Comparison of ENCODE assay signal across 2 cellular contexts in the genomic region with DNA sequence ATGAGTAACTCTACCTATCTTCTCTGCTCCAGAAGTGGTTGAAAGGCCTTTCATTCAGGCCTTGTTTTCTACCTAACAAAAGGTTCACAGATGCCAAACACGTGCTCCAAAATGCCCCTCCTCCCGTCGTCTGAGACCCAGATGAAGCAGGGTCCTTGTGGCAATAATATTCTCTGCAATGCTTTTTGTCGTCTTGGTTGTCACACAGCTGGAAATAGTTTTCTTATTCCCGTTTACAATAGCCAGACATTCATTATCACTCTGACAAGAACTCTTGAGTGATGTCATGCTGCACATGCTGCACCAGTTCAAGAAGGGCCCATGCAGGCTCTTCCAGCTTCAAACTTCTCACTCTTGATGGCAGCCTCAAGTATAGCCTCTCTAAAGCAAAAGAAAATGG.
TF ChIP-seq lines count a peak whose summit lies in the region.

No MANE protein-coding gene starts in this region.

TF ChIP-seq in IMR-90, 13 proteins besides CTCF, POLR2A, EP300 and RAD21:
- no peak for TF ChIP-seq FOS (IDR thresholded peaks at IDR 0.05; ENCODE audit: low read depth, low read length)
- no peak for TF ChIP-seq ELK1 (IDR thresholded peaks at IDR 0.05; ENCODE audit: borderline replicate concordance, low read depth, low read length)
- no peak for TF ChIP-seq SMC3 (IDR thresholded peaks at IDR 0.05; ENCODE audit: low read depth, low read length)
- no peak for TF ChIP-seq NFE2L2 (IDR thresholded peaks at IDR 0.05; ENCODE audit: low read depth, low read length)
- no peak for TF ChIP-seq MXI1 (IDR thresholded peaks at IDR 0.05; ENCODE audit: borderline replicate concordance, low read depth, low read length)
- TF ChIP-seq, protein P1, sequence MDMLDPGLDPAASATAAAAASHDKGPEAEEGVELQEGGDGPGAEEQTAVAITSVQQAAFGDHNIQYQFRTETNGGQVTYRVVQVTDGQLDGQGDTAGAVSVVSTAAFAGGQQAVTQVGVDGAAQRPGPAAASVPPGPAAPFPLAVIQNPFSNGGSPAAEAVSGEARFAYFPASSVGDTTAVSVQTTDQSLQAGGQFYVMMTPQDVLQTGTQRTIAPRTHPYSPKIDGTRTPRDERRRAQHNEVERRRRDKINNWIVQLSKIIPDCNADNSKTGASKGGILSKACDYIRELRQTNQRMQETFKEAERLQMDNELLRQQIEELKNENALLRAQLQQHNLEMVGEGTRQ (IDR thresholded peaks at IDR 0.05; ENCODE audit: low read depth, low read length) = no peak
- no peak for TF ChIP-seq CHD1 (IDR thresholded peaks at IDR 0.05; ENCODE audit: low read depth, low read length)
- no peak for TF ChIP-seq BHLHE40 (IDR thresholded peaks at IDR 0.05; ENCODE audit: low read depth, low read length)
- no peak for TF ChIP-seq MAZ (IDR thresholded peaks at IDR 0.05; ENCODE audit: borderline replicate concordance, low read depth, low read length)
- no peak for TF ChIP-seq MAFK (IDR thresholded peaks at IDR 0.05; ENCODE audit: low read depth, low read length)
- no peak for TF ChIP-seq CEBPB (IDR thresholded peaks at IDR 0.05; ENCODE audit: low read depth, low read length)
- TF ChIP-seq RCOR1 (IDR thresholded peaks at IDR 0.05; ENCODE audit: insufficient replicate concordance, low read length) = no peak
- TF ChIP-seq RFX5 (IDR thresholded peaks at IDR 0.05; ENCODE audit: low read depth, low read length) = no peak

TF ChIP-seq in SK-N-SH, 30 proteins besides CTCF, POLR2A, EP300 and RAD21:
- TF ChIP-seq SMC3 (IDR thresholded peaks at IDR 0.05; ENCODE audit: low read depth, low read length) = no peak
- TF ChIP-seq YY1 (IDR thresholded peaks at IDR 0.05; ENCODE audit: low read depth) = no peak
- peak; percentile 22; the same call in 1 of the 2 replicates for TF ChIP-seq TCF12 (IDR thresholded peaks at IDR 0.05)
- no peak for TF ChIP-seq POLR2AphosphoS5 (IDR thresholded peaks at IDR 0.05; ENCODE audit: low read depth, low read length)
- no peak for TF ChIP-seq CHD2 (IDR thresholded peaks at IDR 0.05; ENCODE audit: low read length, partially characterized antibody)
